ENCODE assay signal across 1 cellular context in genomic region chr12:112555621-112556233, GRCh38.
A peak's percentile ranks its signal among the peaks of the same experiment; 100 is the strongest.
TF ChIP-seq lines count a peak whose summit lies in the region.

No MANE protein-coding gene starts in this region.

TF ChIP-seq in K562, 482 proteins besides CTCF, POLR2A, EP300 and RAD21 (continued from another document and continues in another):
- no peak for TF ChIP-seq RNF2 (IDR thresholded peaks at IDR 0.05)
- TF ChIP-seq ZNF586 (CRISPR knock-in tag; conservative IDR thresholded peaks at IDR 0.05) = no peak
- TF ChIP-seq CXXC5 (CRISPR knock-in tag; IDR thresholded peaks at IDR 0.05) = no peak
- TF ChIP-seq SOX6 (IDR thresholded peaks at IDR 0.05) = no peak
- TF ChIP-seq KAT7 (CRISPR knock-in tag; IDR thresholded peaks at IDR 0.05; ENCODE audit: borderline replicate concordance) = no peak
- no peak for TF ChIP-seq ZNF79 (CRISPR knock-in tag; IDR thresholded peaks at IDR 0.05; ENCODE audit: low read depth)
- no peak for TF ChIP-seq AFF4 (CRISPR knock-in tag; IDR thresholded peaks at IDR 0.05)
- TF ChIP-seq GTF3C2 (IDR thresholded peaks at IDR 0.05; ENCODE audit: borderline replicate concordance, extremely low read depth, insufficient read length) = no peak
- TF ChIP-seq CTBP1 (IDR thresholded peaks at IDR 0.05; ENCODE audit: borderline replicate concordance) = no peak
- TF ChIP-seq L3MBTL2 (IDR thresholded peaks at IDR 0.05) = peak; percentile 90
- TF ChIP-seq ZBED1 (IDR thresholded peaks at IDR 0.05) = no peak
- TF ChIP-seq SAFB2 (IDR thresholded peaks at IDR 0.05; ENCODE audit: borderline replicate concordance, low read depth, low read length, severe bottlenecking) = no peak
- TF ChIP-seq MEIS2 (IDR thresholded peaks at IDR 0.05; ENCODE audit: partially characterized antibody) = peak; percentile 29
- peak; percentile 44; the same call in 1 of the 2 replicates for TF ChIP-seq MAFF (IDR thresholded peaks at IDR 0.05; ENCODE audit: low read length)
- TF ChIP-seq ELK3 (CRISPR knock-in tag; IDR thresholded peaks at IDR 0.05) = no peak
- TF ChIP-seq ATF1 (CRISPR knock-in tag; IDR thresholded peaks at IDR 0.05) = no peak
- peak; percentile 95 for TF ChIP-seq ATF1 (tag; IDR thresholded peaks at IDR 0.05)
- no peak for TF ChIP-seq CAMTA2 (CRISPR knock-in tag; conservative IDR thresholded peaks at IDR 0.05)
- TF ChIP-seq FOXA1 (IDR thresholded peaks at IDR 0.05; ENCODE audit: borderline replicate concordance) = no peak
- TF ChIP-seq SP1 (CRISPR knock-in tag; IDR thresholded peaks at IDR 0.05) = no peak
- TF ChIP-seq HCFC1 (IDR thresholded peaks at IDR 0.05; ENCODE audit: low read depth, low read length) = no peak
- no peak for TF ChIP-seq ILF3 (IDR thresholded peaks at IDR 0.05; ENCODE audit: borderline replicate concordance)
- no peak for TF ChIP-seq CREB3L1 (IDR thresholded peaks at IDR 0.05; ENCODE audit: borderline replicate concordance, low read depth)
- TF ChIP-seq TCF3 (CRISPR knock-in tag; IDR thresholded peaks at IDR 0.05) = no peak
- no peak for TF ChIP-seq POLR2AphosphoS5 (IDR thresholded peaks at IDR 0.05; ENCODE audit: control insufficient read depth, insufficient read depth, low read depth, low read length)
- no peak for TF ChIP-seq RBM22 (IDR thresholded peaks at IDR 0.05; ENCODE audit: low read depth, low read length, poor library complexity, severe bottlenecking)
- no peak for TF ChIP-seq HNRNPL (IDR thresholded peaks at IDR 0.05; ENCODE audit: low read depth, low read length)
- TF ChIP-seq KHSRP (IDR thresholded peaks at IDR 0.05) = 0 out of 2 replicates have a peak, but pooled peaks have one; percentile 10
- peak; percentile 57; the same call in 1 of the 2 replicates for TF ChIP-seq MAFK (IDR thresholded peaks at IDR 0.05; ENCODE audit: low read length)
- no peak for TF ChIP-seq ETV1 (tag; conservative IDR thresholded peaks at IDR 0.05; ENCODE audit: low read depth)
- TF ChIP-seq RB1 (IDR thresholded peaks at IDR 0.05; ENCODE audit: low read depth) = no peak
- TF ChIP-seq HLTF (IDR thresholded peaks at IDR 0.05) = no peak
- no peak for TF ChIP-seq NEUROD1 (IDR thresholded peaks at IDR 0.05; ENCODE audit: borderline replicate concordance, low read depth, low read length, partially characterized antibody)
- TF ChIP-seq SIN3A (IDR thresholded peaks at IDR 0.05; ENCODE audit: borderline replicate concordance in 2 of 2, control insufficient read depth in 1 of 2, low read depth in 2 of 2, low read length in 2 of 2) = no peak
- 0 out of 2 replicates have a peak, but pooled peaks have one; percentile 19 for TF ChIP-seq CREB1 (IDR thresholded peaks at IDR 0.05)
- peak; percentile 52; the same call in 1 of the 2 replicates for TF ChIP-seq CREB1 (CRISPR knock-in tag; IDR thresholded peaks at IDR 0.05)
- TF ChIP-seq E2F4 (CRISPR knock-in tag; IDR thresholded peaks at IDR 0.05; ENCODE audit: low read depth) = no peak
- TF ChIP-seq SMAD1 (IDR thresholded peaks at IDR 0.05; ENCODE audit: low read depth, low read length, partially characterized antibody) = no peak
- TF ChIP-seq SRSF7 (optimal IDR thresholded peaks at IDR 0.05; ENCODE audit: low read depth, low read length) = no peak
- no peak for TF ChIP-seq ESRRB (CRISPR knock-in tag; IDR thresholded peaks at IDR 0.05; ENCODE audit: borderline replicate concordance)
- no peak for TF ChIP-seq ZNF780A (CRISPR knock-in tag; IDR thresholded peaks at IDR 0.05)
- no peak for TF ChIP-seq BCLAF1 (IDR thresholded peaks at IDR 0.05; ENCODE audit: borderline replicate concordance in 1 of 2, control insufficient read depth in 1 of 2, low read depth in 2 of 2, low read length in 1 of 2)
- no peak for TF ChIP-seq ZNF197 (CRISPR knock-in tag; IDR thresholded peaks at IDR 0.05; ENCODE audit: low read depth)
- TF ChIP-seq NFIX (CRISPR knock-in tag; IDR thresholded peaks at IDR 0.05; ENCODE audit: low read depth) = no peak
- TF ChIP-seq BRD9 (IDR thresholded peaks at IDR 0.05; ENCODE audit: low read depth, partially characterized antibody) = no peak
